In genomic region chr7:135169141-135169935, GRCh38 we compare ENCODE assay signal across 8 cellular contexts. TPM values are rescaled to one million over a fixed set of nuclear protein-coding genes. Genes with fewer than 3 reads are reported as not detected.
DNase-seq lines count a peak whose midpoint lies in the region; ATAC-seq, FAIRE-seq and TF ChIP-seq lines count a peak whose summit lies in the region.

No MANE protein-coding gene starts in this region.

- TF ChIP-seq CTCF in RWPE2 (IDR thresholded peaks at IDR 0.05; ENCODE audit: poor library complexity, severe bottlenecking) (peak; percentile 52), ascending aorta (IDR thresholded peaks at IDR 0.05) (peak in 2 of 3 experiments; percentile 15 to 16), keratinocyte (optimal IDR thresholded peaks at IDR 0.05 in 1 of 3, IDR thresholded peaks at IDR 0.05 in 1 of 3, conservative IDR thresholded peaks at IDR 0.05 in 1 of 3; ENCODE audit: extremely low read depth in 1 of 3, insufficient read depth in 2 of 3, low read length in 3 of 3) (peak; percentile 56 to 77 (median 59))

- H4K20me1 ChIP-seq in BLaER1 (no peaks in the 10 kb centered on the region), keratinocyte (ENCODE audit: control insufficient read depth, extremely low read depth, insufficient read depth, low read length) (no peaks in the 10 kb centered on the region)

- ATAC-seq in GM18873 (IDR thresholded peaks at IDR 0.05; ENCODE audit: low FRiP score, unreplicated experiment) (peak; percentile 37), HG03135 (IDR thresholded peaks at IDR 0.05; ENCODE audit: unreplicated experiment) (peak; percentile 39), RWPE2 (ENCODE audit: low read depth) (peak; percentile 37)

- peaks cover 19% of the 10 kb centered on the region for H3K79me2 ChIP-seq in keratinocyte (ENCODE audit: control insufficient read depth, insufficient read depth, low read length)

- dilution Hi-C loops in keratinocyte (cut with MboI; ENCODE audit: extremely low pct_ligation_motif_present, low sequenced_read_pairs), result loop anchor here (25.0 kb wide), 1 partner anchor 182 kb away; the partner anchor contains the start of gene AGBL3

- FAIRE-seq in keratinocyte (lab: Jason Lieb, UNC), result no peak

- peaks cover 3% of the 10 kb centered on the region for H3K9me1 ChIP-seq in keratinocyte (ENCODE audit: control insufficient read depth, extremely low read depth, insufficient read depth, low read length)

- intact Hi-C loops in ascending aorta (cut with DNase I), result no loop called here

- peak overlapping the region; percentile 86 for H3K4me3 ChIP-seq in BLaER1
- H3K4me3 ChIP-seq in RWPE2 (ENCODE audit: severe bottlenecking), result peak overlapping the region; percentile 77
- H3K4me3 ChIP-seq in ascending aorta, result peak overlapping the region; percentile 68 to 92
- peak overlapping the region; percentile 89 to 91 (median 91) for H3K4me3 ChIP-seq in keratinocyte (ENCODE audit: control insufficient read depth in 2 of 3, extremely low read depth in 1 of 3, insufficient read depth in 2 of 3, low read depth in 1 of 3, low read length in 3 of 3)

- H3K36me3 ChIP-seq in BLaER1, result peaks cover 46% of the 10 kb centered on the region
- H3K36me3 ChIP-seq in RWPE2 (ENCODE audit: low read depth), result peaks cover 31% of the 10 kb centered on the region
- H3K36me3 ChIP-seq in ascending aorta, result peaks cover 20 to 39% of the 10 kb centered on the region in 2 donors
- H3K36me3 ChIP-seq in keratinocyte (ENCODE audit: control insufficient read depth in 2 of 2, extremely low read depth in 1 of 2, insufficient read depth in 2 of 2, low read length in 2 of 2), result peaks cover 27 to 32% of the 10 kb centered on the region in 2 experiments

- H3K9me3 ChIP-seq in BLaER1 (no peaks in the 10 kb centered on the region), RWPE2 (ENCODE audit: severe bottlenecking) (no peaks in the 10 kb centered on the region), ascending aorta (no peaks in the 10 kb centered on the region), keratinocyte (ENCODE audit: control insufficient read depth, low read depth, low read length) (no peaks in the 10 kb centered on the region)

- H3K27ac ChIP-seq in BLaER1, result peak overlapping the region; percentile 98
- peak overlapping the region; percentile 93 for H3K27ac ChIP-seq in RWPE2 (ENCODE audit: poor library complexity, severe bottlenecking)
- peak overlapping the region; percentile 95 to 98 for H3K27ac ChIP-seq in ascending aorta
- peak overlapping the region; percentile 95 for H3K27ac ChIP-seq in keratinocyte (ENCODE audit: control insufficient read depth, insufficient read depth, low read length)

- H3K27me3 ChIP-seq in BLaER1 (no peaks in the 10 kb centered on the region), RWPE2 (ENCODE audit: insufficient read depth, poor library complexity, severe bottlenecking) (no peaks in the 10 kb centered on the region), ascending aorta (no peaks in the 10 kb centered on the region), keratinocyte (ENCODE audit: control insufficient read depth, extremely low read depth, insufficient read depth, low read length) (no peaks in the 10 kb centered on the region)

- H3K4me2 ChIP-seq in BLaER1, result peak overlapping the region; percentile 91
- H3K4me2 ChIP-seq in keratinocyte (ENCODE audit: control insufficient read depth, extremely low read depth, insufficient read depth, low read depth, low read length), result peak overlapping the region; percentile 86

- H3K4me1 ChIP-seq in BLaER1 (peaks cover 37% of the 10 kb centered on the region), RWPE2 (ENCODE audit: insufficient read depth, poor library complexity, severe bottlenecking) (peaks cover 8% of the 10 kb centered on the region), ascending aorta (peaks cover 15 to 27% of the 10 kb centered on the region in 2 donors), keratinocyte (ENCODE audit: control insufficient read depth, extremely low read depth, insufficient read depth, low read length) (peaks cover 24% of the 10 kb centered on the region)

- peak overlapping the region; percentile 97 for H3K9ac ChIP-seq in BLaER1
- peak overlapping the region; percentile 93 for H3K9ac ChIP-seq in keratinocyte (ENCODE audit: control insufficient read depth, extremely low read depth, insufficient read depth, low read length)

- H2AFZ ChIP-seq in keratinocyte (ENCODE audit: control insufficient read depth, low read length), result no peak overlapping the region

- DNase-seq in RWPE2 (ENCODE audit: low spot score) (no peak), ascending aorta (ENCODE audit: low spot score in 2 of 2) (no peak), keratinocyte (ENCODE audit: low read depth, low spot score) (peak; percentile 73), midbrain (lab: John Stamatoyannopoulos, UW) (no peak)
- peak in 2 of 3 experiments; percentile 23 to 61 for DNase-seq in stimulated activated CD4-positive, alpha-beta T cell treated with anti-CD3 and anti-CD28 coated beads, TNF-alpha, amount 100 ng/mL, for 24 hours (ENCODE audit: low read depth in 3 of 3)

RNA-seq across cellular contexts. Expression of gene CYREN, which starts 1.2 kb away (rescaled TPM):
- total RNA-seq in ascending aorta, result 21.6 TPM
- 33.7 to 48.2 TPM (median 41.7 TPM) in 3 replicates for polyA plus RNA-seq in keratinocyte
- 11.2 TPM for polyA plus RNA-seq in keratinocyte (2011; ENCODE audit: low read depth)
- polyA plus RNA-seq in keratinocyte (2011; cell fraction: cytosol; rRNA removed), result 29.7 and 33.8 TPM in 2 replicates
- polyA plus RNA-seq in keratinocyte (2011; cell fraction: nucleus; rRNA removed), result 32.2 and 35.9 TPM in 2 replicates
- polyA plus RNA-seq in keratinocyte (2012; ENCODE audit: low replicate concordance), result 12.1 and 43.9 TPM in 2 replicates
- polyA minus RNA-seq in keratinocyte, result 27.2 to 40.4 TPM (median 35.3 TPM) in 3 replicates
- 23.6 TPM for polyA minus RNA-seq in keratinocyte (2011; cell fraction: cytosol; rRNA and poly(A)+ RNA removed)
- 15.2 and 29.2 TPM in 2 replicates for polyA minus RNA-seq in keratinocyte (2011; cell fraction: nucleus; rRNA and poly(A)+ RNA removed)

RNA-seq across cellular contexts. Expression of gene TMEM140, which starts 21.5 kb away (rescaled TPM):
- total RNA-seq in ascending aorta, result 26.9 TPM
- polyA plus RNA-seq in keratinocyte, result 0.17 to 0.48 TPM (median 0.45 TPM) in 3 replicates
- polyA plus RNA-seq in keratinocyte (2011; ENCODE audit: low read depth), result 0.12 TPM
- 0.22 and 0.27 TPM in 2 replicates for polyA plus RNA-seq in keratinocyte (2011; cell fraction: cytosol; rRNA removed)
- 0.99 and 1.0 TPM in 2 replicates for polyA plus RNA-seq in keratinocyte (2011; cell fraction: nucleus; rRNA removed)
- polyA plus RNA-seq in keratinocyte (2012; ENCODE audit: low replicate concordance), result 4.1 and 9.3 TPM in 2 replicates
- polyA minus RNA-seq in keratinocyte, result 0.20 to 0.54 TPM in 2 of 3 replicates, not detected in the other
- not detected for polyA minus RNA-seq in keratinocyte (2011; cell fraction: cytosol; rRNA and poly(A)+ RNA removed)
- polyA minus RNA-seq in keratinocyte (2011; cell fraction: nucleus; rRNA and poly(A)+ RNA removed), result 0.63 and 1.2 TPM in 2 replicates

RNA-seq across cellular contexts. Expression of gene WDR91, which starts 42.0 kb away (rescaled TPM):
- total RNA-seq in ascending aorta, result 66.7 TPM
- 19.1 to 34.6 TPM (median 22.5 TPM) in 3 replicates for polyA plus RNA-seq in keratinocyte
- polyA plus RNA-seq in keratinocyte (2011; ENCODE audit: low read depth), result 5.4 TPM
- 7.9 and 9.4 TPM in 2 replicates for polyA plus RNA-seq in keratinocyte (2011; cell fraction: cytosol; rRNA removed)
- polyA plus RNA-seq in keratinocyte (2011; cell fraction: nucleus; rRNA removed), result 50.6 and 63.8 TPM in 2 replicates
- polyA plus RNA-seq in keratinocyte (2012; ENCODE audit: low replicate concordance), result 7.9 and 14.5 TPM in 2 replicates
- 36.6 to 50.8 TPM (median 38.5 TPM) in 3 replicates for polyA minus RNA-seq in keratinocyte
- polyA minus RNA-seq in keratinocyte (2011; cell fraction: cytosol; rRNA and poly(A)+ RNA removed), result 17.1 TPM
- polyA minus RNA-seq in keratinocyte (2011; cell fraction: nucleus; rRNA and poly(A)+ RNA removed), result 26.6 and 35.0 TPM in 2 replicates

Comparison
In these comparisons a context has a peak if more than half of its experiments do, and no peak if none do; other contexts are left out.
1. DNase-seq: peak in keratinocyte (single experiment) and stimulated activated CD4-positive, alpha-beta T cell treated with anti-CD3 and anti-CD28 coated beads, TNF-alpha, amount 100 ng/mL, for 24 hours (2 of 3); none in RWPE2 (single experiment), ascending aorta (0 of 2) and midbrain (single experiment).
2. Peak in every context shown above with its lines, with median percentiles within 50 percentile points of each other: H3K27ac ChIP-seq, H3K4me3 ChIP-seq, ATAC-seq and CTCF ChIP-seq.